Comparison of ENCODE assay signal across 26 cellular contexts in the genomic region with DNA sequence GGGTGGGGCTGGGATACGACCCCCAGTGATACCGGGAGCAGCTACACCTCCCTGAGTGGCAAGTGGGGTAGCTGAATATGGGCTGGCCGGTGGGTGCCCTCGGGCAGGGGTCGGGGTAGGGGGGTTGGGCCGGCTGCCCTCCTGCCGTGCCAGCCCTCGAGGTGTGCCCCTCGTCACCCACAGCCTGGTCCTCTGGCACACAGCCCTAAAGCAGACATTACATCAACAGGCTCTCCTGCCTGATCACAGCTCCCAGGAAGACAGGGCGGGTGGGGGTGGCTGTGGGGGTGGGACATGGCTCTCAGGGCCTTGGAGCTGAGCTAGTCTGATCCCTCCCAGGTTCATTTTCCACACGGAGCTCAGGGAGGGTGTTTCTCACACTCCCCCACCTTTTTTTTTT. TPM values are rescaled to one million over a fixed set of nuclear protein-coding genes. Genes with fewer than 3 reads are reported as not detected.
"Had no signal": no experiment of that assay in that cellular context is flagged by ENCODE, and none has a peak within 500 bp of the region (broad histone marks: within the 10 kb centered on the region; RNA-seq: fewer than 3 reads in every experiment).

No MANE protein-coding gene starts in this region.

- H3K9me3 Mint-ChIP-seq: activated CD8-positive, alpha-beta T cell treated with anti-CD3 and anti-CD28 coated beads for 36 hours; activated naive CD4-positive, alpha-beta T cell treated with anti-CD3 and anti-CD28 coated beads, Interleukin-2, amount 50 U/mL, for 72 hours; activated naive CD8-positive, alpha-beta T cell treated with anti-CD3 and anti-CD28 coated beads, Interleukin-2, amount 50 U/mL, for 24 hours; brain; T-helper 1 cell treated with Interleukin-12 subunit alpha and Interleukin-12 subunit beta and Interleukin-4 antibody, amounts not matched to agents 30 μg/mL and 1 μg/mL, for 36 hours had no signal

- H3K27ac ChIP-seq: SJSA1 had no signal

- DNase-seq: activated CD4-positive, alpha-beta T cell treated with anti-CD3 and anti-CD28 coated beads for 4 hours; activated CD8-positive, alpha-beta memory T cell treated with anti-CD3 and anti-CD28 coated beads, Interleukin-2, amount 50 U/mL, for 4 hours; activated CD8-positive, alpha-beta T cell treated with anti-CD3 and anti-CD28 coated beads for 36 hours; activated naive CD8-positive, alpha-beta T cell treated with anti-CD3 and anti-CD28 coated beads, Interleukin-2, amount 50 U/mL, for 24 hours; amniotic stem cell; MG63; MV-4-11; NCI-H1092 treated with DMSO at 0.1 percent for 48 hours; NCI-H1417 treated with DMSO at 0.1 percent for 48 hours; NCI-H1694; NCI-H2029; NCI-H2107; NCI-H2171 treated with DMSO at 0.1 percent for 48 hours; NCI-H226; NCI-H526; NCI-H82; SHP77 had no signal

- ATAC-seq: activated CD4-positive, CD25-positive, alpha-beta regulatory T cell treated with anti-CD3 and anti-CD28 coated beads, Interleukin-2, amount 50 U/mL, for 24 hours; activated CD8-positive, alpha-beta T cell treated with anti-CD3 and anti-CD28 coated beads for 36 hours; activated naive CD4-positive, alpha-beta T cell treated with anti-CD3 and anti-CD28 coated beads, Interleukin-2, amount 50 U/mL, for 72 hours; activated naive CD8-positive, alpha-beta T cell treated with anti-CD3 and anti-CD28 coated beads, Interleukin-2, amount 50 U/mL, for 24 hours; SK-N-SH treated with all-trans-retinoic acid at 6 μM for 48 hours had no signal

- H3K4me1 Mint-ChIP-seq: activated naive CD8-positive, alpha-beta T cell treated with anti-CD3 and anti-CD28 coated beads, Interleukin-2, amount 50 U/mL, for 24 hours; brain had no signal

- H3K27me3 Mint-ChIP-seq: activated CD8-positive, alpha-beta T cell treated with anti-CD3 and anti-CD28 coated beads for 36 hours; activated naive CD8-positive, alpha-beta T cell treated with anti-CD3 and anti-CD28 coated beads, Interleukin-2, amount 50 U/mL, for 24 hours; brain had no signal

- H3K27ac Mint-ChIP-seq: activated CD8-positive, alpha-beta T cell treated with anti-CD3 and anti-CD28 coated beads for 36 hours; activated naive CD8-positive, alpha-beta T cell treated with anti-CD3 and anti-CD28 coated beads, Interleukin-2, amount 50 U/mL, for 24 hours; T-helper 1 cell treated with Interleukin-12 subunit alpha and Interleukin-12 subunit beta and Interleukin-4 antibody, amounts not matched to agents 30 μg/mL and 1 μg/mL, for 36 hours had no signal

- H3K27me3 ChIP-seq: MG63, SJSA1 had no signal

- H3K4me3 ChIP-seq: MG63, SJSA1 had no signal

- H3K4me3 Mint-ChIP-seq: activated CD8-positive, alpha-beta T cell treated with anti-CD3 and anti-CD28 coated beads for 36 hours; activated naive CD8-positive, alpha-beta T cell treated with anti-CD3 and anti-CD28 coated beads, Interleukin-2, amount 50 U/mL, for 24 hours; brain; T-helper 1 cell treated with Interleukin-12 subunit alpha and Interleukin-12 subunit beta and Interleukin-4 antibody, amounts not matched to agents 30 μg/mL and 1 μg/mL, for 36 hours had no signal

- H3K9me3 ChIP-seq: MG63, SJSA1 had no signal

RNA-seq across cellular contexts. Expression of a gene that starts 23.7 kb away (rescaled TPM):
- total RNA-seq: NCI-H460, RPMI7951, SJSA1 had no signal

RNA-seq across cellular contexts. Expression of a gene that starts 30.8 kb away (rescaled TPM):
- total RNA-seq: astrocyte, RPMI7951, SJSA1 had no signal
